Comparison of ENCODE assay signal across 19 cellular contexts in the genomic region with DNA sequence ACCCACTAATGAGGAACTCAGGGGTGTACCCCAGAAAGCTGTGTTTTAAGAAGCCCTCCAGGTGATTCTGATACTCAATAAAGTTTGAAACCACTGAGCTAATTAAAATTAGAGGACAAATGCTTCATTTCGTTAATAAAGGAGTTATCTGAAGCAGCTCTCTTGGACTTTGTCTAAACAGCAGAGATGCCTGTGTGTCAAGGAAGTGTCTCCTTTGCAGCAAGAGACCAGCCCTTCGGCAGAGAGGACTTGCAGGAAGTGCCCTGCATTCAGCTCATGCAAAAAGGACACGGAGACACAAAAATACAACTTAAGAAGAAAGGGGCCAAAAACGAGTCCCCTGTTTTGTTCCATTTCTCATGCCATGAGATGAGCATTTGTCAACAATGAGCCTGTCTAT.
DNase-seq lines count a peak whose midpoint lies in the region; ATAC-seq, FAIRE-seq and TF ChIP-seq lines count a peak whose summit lies in the region.
"Had no signal": no experiment of that assay in that cellular context is flagged by ENCODE, and none has a peak within 500 bp of the region (broad histone marks: within the 10 kb centered on the region; RNA-seq: fewer than 3 reads in every experiment).

No MANE protein-coding gene starts in this region.

- H3K4me1 ChIP-seq in Panc1 (ENCODE audit: control insufficient read depth, insufficient read depth, low read length) (peaks cover 2% of the 10 kb centered on the region), gastroesophageal sphincter (peaks cover 6 to 96% (median 35%) of the 10 kb centered on the region in 3 donors), smooth muscle cell (ENCODE audit: low read depth) (peaks cover 41% of the 10 kb centered on the region), testis (peaks cover 11% of the 10 kb centered on the region)

- in situ Hi-C loops in Panc1 (cut with HindIII; ENCODE audit: low pct_unique_long_range_greater_than_20kb, low sequenced_read_pairs): no loop called here

- no peaks in the 10 kb centered on the region for H4K20me1 ChIP-seq in smooth muscle cell (ENCODE audit: low read depth)

- peaks cover 47% of the 10 kb centered on the region for H3F3A ChIP-seq in smooth muscle cell (ENCODE audit: low read depth)

- H3K9me3 ChIP-seq in Panc1 (ENCODE audit: control insufficient read depth, insufficient read depth, low read depth, low read length) (no peaks in the 10 kb centered on the region), gastroesophageal sphincter (no peaks in the 10 kb centered on the region), smooth muscle cell (replicated peaks; ENCODE audit: low read depth) (no peaks in the 10 kb centered on the region), testis (no peaks in the 10 kb centered on the region)

- peaks cover 7% of the 10 kb centered on the region for H3K36me3 ChIP-seq in Panc1 (ENCODE audit: control insufficient read depth, insufficient read depth, low read length)
- H3K36me3 ChIP-seq in gastroesophageal sphincter: peaks cover 0 to 12% of the 10 kb centered on the region in 2 donors
- H3K36me3 ChIP-seq in smooth muscle cell (ENCODE audit: low read depth): no peaks in the 10 kb centered on the region
- no peaks in the 10 kb centered on the region for H3K36me3 ChIP-seq in testis (ENCODE audit: low read depth, missing control alignments)
- H3K36me3 ChIP-seq: neural progenitor cell had no signal

- intact Hi-C loops in Panc1 (cut with micrococcal nuclease; ENCODE audit: unreplicated experiment): no loop called here
- intact Hi-C loops in testis (cut with DNase I; ENCODE audit: low total_unique reads): no loop called here

- CTCF ChIA-PET in Panc1 (lab: Charles Lee): no interaction called here

- H3K27me3 ChIP-seq in Panc1 (ENCODE audit: control insufficient read depth, insufficient read depth, low read length): no peaks in the 10 kb centered on the region
- H3K27me3 ChIP-seq in gastroesophageal sphincter: no peaks in the 10 kb centered on the region
- no peaks in the 10 kb centered on the region for H3K27me3 ChIP-seq in smooth muscle cell (ENCODE audit: low read depth)
- H3K27me3 ChIP-seq in testis: no peaks in the 10 kb centered on the region
- H3K27me3 ChIP-seq: neural progenitor cell had no signal

- WGBS in gastroesophageal sphincter (ENCODE audit: low coverage in 1 of 2), 2 donors: 0 to 71% methylated on average over 1 to 4 of the region's 4 CpGs
- 37% methylated on average over 4 of the region's 4 CpGs for WGBS in smooth muscle cell (ENCODE audit: low lambda C conversion rate)
- WGBS in testis, 2 donors: 71 to 74% methylated on average over 4 of the region's 4 CpGs

- POLR2A ChIA-PET in Panc1 (lab: Charles Lee): interaction anchor here (0.6 kb wide), 1 partner anchor 8 kb away, joined by 3 read pairs; no protein-coding TSS in a partner anchor

- peak overlapping the region; percentile 46 for H3K4me2 ChIP-seq in smooth muscle cell
- H3K4me2 ChIP-seq: neural progenitor cell had no signal

- H3K79me2 ChIP-seq in smooth muscle cell (ENCODE audit: low read depth): peaks cover 5% of the 10 kb centered on the region

- TF ChIP-seq POLR2A in gastroesophageal sphincter (IDR thresholded peaks at IDR 0.05): no peak
- no peak for TF ChIP-seq POLR2A in testis (IDR thresholded peaks at IDR 0.05)

- TF ChIP-seq CTCF in Panc1 (IDR thresholded peaks at IDR 0.05) (no peak), gastroesophageal sphincter (IDR thresholded peaks at IDR 0.05) (no peak), smooth muscle cell (IDR thresholded peaks at IDR 0.05; ENCODE audit: borderline replicate concordance, insufficient read depth, poor library complexity, severe bottlenecking) (no peak), testis (IDR thresholded peaks at IDR 0.05) (no peak)

- no peak for TF ChIP-seq EP300 in gastroesophageal sphincter (IDR thresholded peaks at IDR 0.05)

- no peak overlapping the region for H2AFZ ChIP-seq in smooth muscle cell (ENCODE audit: low read depth)
- H2AFZ ChIP-seq: neural progenitor cell had no signal

- BruUV-seq in Panc1 (replicated peaks; lab: Mats Ljungman, UMichigan): no TSS peak

- peak; percentile 21 for DNase-seq in CD1c-positive myeloid dendritic cell (ENCODE audit: extremely low spot score)
- no peak for DNase-seq in Panc1 (ENCODE audit: low read depth, low spot score)
- no peak for DNase-seq in smooth muscle cell (lab: John Stamatoyannopoulos, UW; ENCODE audit: unreplicated experiment)
- no peak for DNase-seq in testis
- no peak for DNase-seq in urothelium cell line (ENCODE audit: low spot score)
- no peak for DNase-seq in iPS-NIHi11 (ENCODE audit: low spot score)
- DNase-seq: activated CD4-positive, alpha-beta T cell treated with anti-CD3 and anti-CD28 coated beads, Interleukin-2, amount 10 ng/mL, durations not matched to agents 24 days and 14 days; activated CD8-positive, alpha-beta memory T cell treated with anti-CD3 and anti-CD28 coated beads, Interleukin-2, amount 50 U/mL, for 4 hours; activated gamma-delta T cell; AML-193; effector memory CD4-positive, alpha-beta T cell; GDM1; NCI-H1694; NCI-H446; NK-92 treated with Interleukin-12 subunit alpha and Interleukin-12 subunit beta, amount 100 ng/mL, for 24 hours had no signal

- no peak for FAIRE-seq in urothelium cell line (lab: Jason Lieb, UNC)
- FAIRE-seq: islet of Langerhans had no signal

- H3K4me3 ChIP-seq in Panc1 (ENCODE audit: low read depth in 2 of 2, low read length in 2 of 2): no peak overlapping the region
- no peak overlapping the region for H3K4me3 ChIP-seq in gastroesophageal sphincter
- H3K4me3 ChIP-seq in smooth muscle cell: no peak overlapping the region
- no peak overlapping the region for H3K4me3 ChIP-seq in testis
- H3K4me3 ChIP-seq: neural progenitor cell had no signal

- no peak for ATAC-seq in Panc1
- no peak for ATAC-seq in gastroesophageal sphincter
- ATAC-seq in GM19452 (IDR thresholded peaks at IDR 0.05; ENCODE audit: unreplicated experiment): no peak

- H3K9ac ChIP-seq in smooth muscle cell (ENCODE audit: low read depth): peak overlapping the region; percentile 91
- H3K9ac ChIP-seq: neural progenitor cell had no signal

- H3K27ac ChIP-seq in Panc1 (ENCODE audit: low read length) (peak overlapping the region; percentile 26; the same call in 1 of the 2 replicates), gastroesophageal sphincter (peak overlapping the region in 3 of 4 donors; percentile 67 to 74 (median 71)), smooth muscle cell (ENCODE audit: low read depth) (peak overlapping the region; percentile 99), testis (no peak overlapping the region)
- H3K27ac ChIP-seq: neural progenitor cell had no signal

Comparison
In these comparisons a context has a peak if more than half of its experiments do, and no peak if none do; other contexts are left out.
1. H3K27ac ChIP-seq: peak in Panc1 (single experiment), gastroesophageal sphincter (3 of 4) and smooth muscle cell (single experiment); none in testis (0 of 2).